8 cellular contexts compared by ENCODE assay signal in the genomic region with DNA sequence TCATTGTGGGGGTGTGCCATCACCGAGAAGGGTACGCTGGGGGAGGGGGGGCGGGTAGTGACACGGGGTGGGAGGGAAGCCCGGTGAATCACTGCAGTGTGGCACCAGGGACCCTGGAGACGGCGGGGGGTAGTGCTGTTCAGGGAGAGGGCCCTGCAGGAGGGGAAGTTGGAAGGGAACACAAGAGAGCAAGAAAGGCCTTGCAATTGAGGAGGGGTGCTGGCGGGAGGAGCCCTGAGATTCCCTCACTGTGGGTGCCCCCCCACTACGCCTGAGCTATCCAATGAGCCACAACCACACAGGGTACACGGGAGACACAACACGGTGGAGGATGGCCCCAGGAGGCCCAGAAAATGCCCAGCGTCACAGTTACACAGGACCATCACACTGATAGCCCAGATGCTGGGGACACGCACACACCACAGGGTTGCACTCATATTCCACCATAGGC. TPM values are rescaled to one million over a fixed set of nuclear protein-coding genes. Genes with fewer than 3 reads are reported as not detected.
DNase-seq lines count a peak whose midpoint lies in the region; ATAC-seq and TF ChIP-seq lines count a peak whose summit lies in the region.
"Had no signal": no experiment of that assay in that cellular context is flagged by ENCODE, and none has a peak within 500 bp of the region (broad histone marks: within the 10 kb centered on the region; RNA-seq: fewer than 3 reads in every experiment).

No MANE protein-coding gene starts in this region.

- CTCF ChIA-PET in CD4-positive, alpha-beta T cell (lab: Charles Lee): no interaction called here

- H3K9me3 Mint-ChIP-seq in CD4-positive, alpha-beta T cell: no peaks in the 10 kb centered on the region
- no peaks in the 10 kb centered on the region for H3K9me3 Mint-ChIP-seq in activated T-cell treated with anti-CD3 and anti-CD28 coated beads, Interleukin-2, amount 50 U/mL, for 72 hours
- H3K9me3 Mint-ChIP-seq in nephron: peaks cover 3% of the 10 kb centered on the region
- H3K9me3 Mint-ChIP-seq: T-helper 1 cell treated with Interleukin-12 subunit alpha and Interleukin-12 subunit beta and Interleukin-4 antibody, amounts not matched to agents 30 μg/mL and 1 μg/mL, for 36 hours had no signal

- H3K36me3 ChIP-seq in DOHH2 (ENCODE audit: control insufficient read depth, low read length): no peaks in the 10 kb centered on the region
- no peaks in the 10 kb centered on the region for H3K36me3 ChIP-seq in right lobe of liver

- H3K27me3 ChIP-seq in CD4-positive, alpha-beta T cell (ENCODE audit: control insufficient read depth, insufficient read depth, low read length): peaks cover 44% of the 10 kb centered on the region
- H3K27me3 ChIP-seq in DOHH2 (ENCODE audit: control insufficient read depth, low read length) (peaks cover 19% of the 10 kb centered on the region), right lobe of liver (peaks cover 0 to 7% of the 10 kb centered on the region in 2 donors)

- no peaks in the 10 kb centered on the region for H3K9me2 ChIP-seq in DOHH2 (replicated peaks; ENCODE audit: control insufficient read depth, low read length)

- peak overlapping the region; percentile 83 for H3K4me3 ChIP-seq in DOHH2 (ENCODE audit: low read length)
- no peak overlapping the region for H3K4me3 ChIP-seq in right lobe of liver

- peaks cover 58% of the 10 kb centered on the region for H3K4me1 ChIP-seq in DOHH2 (ENCODE audit: control insufficient read depth, low read length)
- H3K4me1 ChIP-seq in right lobe of liver: no peaks in the 10 kb centered on the region

- no peaks in the 10 kb centered on the region; the same call in 1 of the 2 replicates for H3F3A ChIP-seq in DOHH2 (ENCODE audit: control insufficient read depth, insufficient read depth)

- H3K27ac Mint-ChIP-seq in CD4-positive, alpha-beta T cell: no peak overlapping the region
- H3K27ac Mint-ChIP-seq in activated T-cell treated with anti-CD3 and anti-CD28 coated beads, Interleukin-2, amount 50 U/mL, for 72 hours: no peak overlapping the region
- H3K27ac Mint-ChIP-seq in nephron: no peak overlapping the region
- H3K27ac Mint-ChIP-seq: T-helper 1 cell treated with Interleukin-12 subunit alpha and Interleukin-12 subunit beta and Interleukin-4 antibody, amounts not matched to agents 30 μg/mL and 1 μg/mL, for 36 hours had no signal

- ATAC-seq in CD4-positive, alpha-beta T cell (ENCODE audit: poor library complexity): peak; percentile 3
- peak; percentile 12 to 24 for ATAC-seq in activated T-cell treated with anti-CD3 and anti-CD28 coated beads, Interleukin-2, amount 50 U/mL, for 72 hours (replicated peaks in 1 of 2)
- no peak for ATAC-seq in GM21737 (IDR thresholded peaks at IDR 0.05; ENCODE audit: unreplicated experiment)
- no peak for ATAC-seq in right lobe of liver

- H3K4me1 Mint-ChIP-seq in CD4-positive, alpha-beta T cell (ENCODE audit: low read depth): peaks cover 39% of the 10 kb centered on the region
- H3K4me1 Mint-ChIP-seq in activated T-cell treated with anti-CD3 and anti-CD28 coated beads, Interleukin-2, amount 50 U/mL, for 72 hours (ENCODE audit: low read depth): peaks cover 40% of the 10 kb centered on the region
- peaks cover 17% of the 10 kb centered on the region for H3K4me1 Mint-ChIP-seq in nephron

- no peak for TF ChIP-seq CTCF in CD4-positive, alpha-beta T cell (IDR thresholded peaks at IDR 0.05)
- TF ChIP-seq CTCF in DOHH2 (IDR thresholded peaks at IDR 0.05; ENCODE audit: low read depth, low read length, poor library complexity, severe bottlenecking): no peak
- TF ChIP-seq CTCF in nephron (IDR thresholded peaks at IDR 0.05; ENCODE audit: unreplicated experiment in 3 of 3): no peak
- TF ChIP-seq CTCF in right lobe of liver (IDR thresholded peaks at IDR 0.05): no peak

- 7% methylated on average over 8 of the region's 13 CpGs for WGBS in right lobe of liver (ENCODE audit: insufficient coverage, low coverage, low lambda C conversion rate, missing lambda C conversion rate)

- intact Hi-C loops in CD4-positive, alpha-beta T cell (cut with DNase I, micrococcal nuclease): no loop called here
- intact Hi-C loops in right lobe of liver (cut with DNase I): no loop called here

- no peaks in the 10 kb centered on the region for H3K36me3 Mint-ChIP-seq in CD4-positive, alpha-beta T cell (ENCODE audit: low read depth)
- H3K36me3 Mint-ChIP-seq in activated T-cell treated with anti-CD3 and anti-CD28 coated beads, Interleukin-2, amount 50 U/mL, for 72 hours (ENCODE audit: insufficient read depth in 2 of 2): peaks cover 0 to 2% of the 10 kb centered on the region in 2 donors
- H3K36me3 Mint-ChIP-seq in nephron (ENCODE audit: low read depth): no peaks in the 10 kb centered on the region

- peak overlapping the region; percentile 98 for H3K4me2 ChIP-seq in DOHH2 (ENCODE audit: low read length)

- DNase-seq in CD4-positive, alpha-beta T cell: peak in 1 of 10 experiments; percentile 6
- DNase-seq in activated T-cell treated with anti-CD3 and anti-CD28 coated beads, Interleukin-2, amount 50 U/mL, for 72 hours: peak in 1 of 2 donors; percentile 35
- no peak for DNase-seq in AG20443 (ENCODE audit: low spot score)
- DNase-seq in right lobe of liver: no peak

- peaks cover 16% of the 10 kb centered on the region for H3K79me2 ChIP-seq in DOHH2 (ENCODE audit: control insufficient read depth, low read length)

- peaks cover 8% of the 10 kb centered on the region; the same call in 1 of the 2 replicates for H4K20me1 ChIP-seq in DOHH2 (ENCODE audit: control insufficient read depth, insufficient read depth, low read depth, low read length)

- H3K9me3 ChIP-seq in CD4-positive, alpha-beta T cell (ENCODE audit: control insufficient read depth, low read length): no peaks in the 10 kb centered on the region
- no peaks in the 10 kb centered on the region for H3K9me3 ChIP-seq in DOHH2 (ENCODE audit: control insufficient read depth, insufficient read depth, low read length)
- no peaks in the 10 kb centered on the region for H3K9me3 ChIP-seq in right lobe of liver

- H3K4me3 Mint-ChIP-seq in CD4-positive, alpha-beta T cell: peak overlapping the region; percentile 55
- H3K4me3 Mint-ChIP-seq in activated T-cell treated with anti-CD3 and anti-CD28 coated beads, Interleukin-2, amount 50 U/mL, for 72 hours: peak overlapping the region; percentile 3 to 42
- peak overlapping the region; percentile 28 to 64 (median 48) for H3K4me3 Mint-ChIP-seq in nephron

- H3K27ac ChIP-seq in CD4-positive, alpha-beta T cell (ENCODE audit: low read depth, low read length): no peak overlapping the region
- H3K27ac ChIP-seq in DOHH2 (ENCODE audit: low read depth, low read length) (no peak overlapping the region), right lobe of liver (no peak overlapping the region)

- H3K27me3 Mint-ChIP-seq in CD4-positive, alpha-beta T cell: peaks cover 42% of the 10 kb centered on the region
- H3K27me3 Mint-ChIP-seq in activated T-cell treated with anti-CD3 and anti-CD28 coated beads, Interleukin-2, amount 50 U/mL, for 72 hours (ENCODE audit: low read depth): peaks cover 44% of the 10 kb centered on the region
- H3K27me3 Mint-ChIP-seq in nephron (ENCODE audit: low read depth): peaks cover 65% of the 10 kb centered on the region

- TF ChIP-seq POLR2A in right lobe of liver (IDR thresholded peaks at IDR 0.05): no peak

- POLR2A ChIA-PET in CD4-positive, alpha-beta T cell (lab: Charles Lee): no interaction called here

RNA-seq across cellular contexts. Expression of a gene that starts 0.5 kb away (rescaled TPM):
- 1 to 10 TPM; 3.2 to 4.6 TPM for total RNA-seq in CD4-positive, alpha-beta T cell
- total RNA-seq in activated T-cell treated with anti-CD3 and anti-CD28 coated beads, Interleukin-2, amount 50 U/mL, for 72 hours: 1 to 10 TPM; 4.3 to 6.2 TPM
- total RNA-seq in right lobe of liver: under 1 TPM in 2 of 6 experiments, not detected in 4; 0.07 TPM

RNA-seq across cellular contexts. Expression of a gene that starts 35.4 kb away (rescaled TPM):
- 100 to 1,000 TPM in 1 of 2 experiments, 10 to 100 TPM in 1; 96.0 to 102 TPM for total RNA-seq in CD4-positive, alpha-beta T cell
- total RNA-seq in activated T-cell treated with anti-CD3 and anti-CD28 coated beads, Interleukin-2, amount 50 U/mL, for 72 hours: 10 to 100 TPM; 64.5 to 81.0 TPM
- total RNA-seq in right lobe of liver: 100 to 1,000 TPM in 2 of 6 experiments, 10 to 100 TPM in 4; 53.6 to 124 (median 75.8) TPM

Comparison
In these comparisons a context has a peak if more than half of its experiments do, and no peak if none do; other contexts are left out.
1. ATAC-seq: peak in CD4-positive, alpha-beta T cell (single experiment) and activated T-cell treated with anti-CD3 and anti-CD28 coated beads, Interleukin-2, amount 50 U/mL, for 72 hours (2 of 2); none in GM21737 (single experiment) and right lobe of liver (0 of 4).
2. Peak in every context shown above with its lines, with median percentiles within 50 percentile points of each other: H3K4me3 Mint-ChIP-seq.